In genomic region chr9:35490155-35490909, GRCh38 we compare ENCODE assay signal across 8 cellular contexts. TPM values are rescaled to one million over a fixed set of nuclear protein-coding genes. Genes with fewer than 3 reads are reported as not detected.
A peak's percentile ranks its signal among the peaks of the same experiment; 100 is the strongest.
DNase-seq lines count a peak whose midpoint lies in the region; ATAC-seq and TF ChIP-seq lines count a peak whose summit lies in the region.

No MANE protein-coding gene starts in this region.

- in situ Hi-C loops in transverse colon (cut with MboI; ENCODE audit: low pct_ligation_motif_present in 1 of 4, low pct_unique_long_range_greater_than_20kb in 1 of 4, low sequenced_read_pairs in 3 of 4), result loop anchor here in 1 of 4 donors (10.0 kb wide), 1 partner anchor 64 kb away; no protein-coding TSS in a partner anchor

- TF ChIP-seq EP300 in transverse colon (IDR thresholded peaks at IDR 0.05; ENCODE audit: low read depth), result no peak

- H3K79me2 ChIP-seq in OCI-LY1 (ENCODE audit: insufficient read depth, low read length), result no peaks in the 10 kb centered on the region

- no peaks in the 10 kb centered on the region for H4K20me1 ChIP-seq in OCI-LY1 (ENCODE audit: insufficient read depth, low read length)

- no peaks in the 10 kb centered on the region for H3K9me2 ChIP-seq in OCI-LY1 (ENCODE audit: low read depth, low read length)

- no peak overlapping the region for H3K27ac ChIP-seq in OCI-LY1 (ENCODE audit: low read depth, low read length, poor library complexity, severe bottlenecking)
- no peak overlapping the region for H3K27ac ChIP-seq in effector memory CD4-positive, alpha-beta T cell (ENCODE audit: insufficient read depth, low read length, poor library complexity, severe bottlenecking)
- peak overlapping the region; percentile 89 for H3K27ac ChIP-seq in mesodermal cell (ENCODE audit: low read depth, low read length, severe bottlenecking)
- peak overlapping the region; percentile 89 to 96 (median 91) for H3K27ac ChIP-seq in transverse colon

- no peak for TF ChIP-seq CTCF in OCI-LY1 (IDR thresholded peaks at IDR 0.05; ENCODE audit: low read length)
- TF ChIP-seq CTCF in transverse colon (IDR thresholded peaks at IDR 0.05), result no peak

- H3K27me3 ChIP-seq in OCI-LY1 (ENCODE audit: insufficient read depth, low read length) (no peaks in the 10 kb centered on the region), transverse colon (no peaks in the 10 kb centered on the region)
- H3K27me3 ChIP-seq in effector memory CD4-positive, alpha-beta T cell (replicated peaks; ENCODE audit: control insufficient read depth, insufficient read depth, low read length, poor library complexity, severe bottlenecking), result peaks cover 12% of the 10 kb centered on the region

- DNase-seq in NCI-H2107 treated with DMSO at 0.1 percent for 48 hours (lab: John Stamatoyannopoulos, UW; ENCODE audit: unreplicated experiment), result peak; percentile 42
- DNase-seq in NCI-H2107 (lab: John Stamatoyannopoulos, UW), result no peak
- DNase-seq in effector memory CD4-positive, alpha-beta T cell, result no peak
- DNase-seq in transverse colon, result peak; percentile 8
- no peak for DNase-seq in activated effector memory CD4-positive, alpha-beta T cell treated with anti-CD3 and anti-CD28 coated beads, Interleukin-2, amount 50 U/mL, for 16 hours

- no peak for TF ChIP-seq POLR2A in transverse colon (IDR thresholded peaks at IDR 0.05)

- intact Hi-C loops in transverse colon (cut with DNase I; ENCODE audit: low total_unique reads), result loop anchor here (1.0 kb wide), 1 partner anchor 63 kb away; no protein-coding TSS in a partner anchor

- peak overlapping the region; percentile 67 for H3K4me2 ChIP-seq in OCI-LY1 (ENCODE audit: low read length)

- no peak overlapping the region; the same call in 1 of the 2 replicates for H3K9ac ChIP-seq in OCI-LY1 (ENCODE audit: low read length)

- H3K9me3 ChIP-seq in OCI-LY1 (ENCODE audit: low read length) (no peaks in the 10 kb centered on the region; the same call in 1 of the 2 replicates), mesodermal cell (ENCODE audit: control insufficient read depth, low read length) (peaks cover 5% of the 10 kb centered on the region), transverse colon (no peaks in the 10 kb centered on the region)
- no peaks in the 10 kb centered on the region for H3K9me3 ChIP-seq in effector memory CD4-positive, alpha-beta T cell (ENCODE audit: control insufficient read depth, low read length)

- 1 to 4% methylated on average over 31 to 35 of the region's 44 CpGs for whole genome bisulfite sequencing in mesodermal cell (ENCODE audit: insufficient coverage in 2 of 2), 2 experiments
- 42% methylated on average over 14 to 44 of the region's 44 CpGs for WGBS in transverse colon (ENCODE audit: low coverage in 1 of 2), 2 donors

- no peaks in the 10 kb centered on the region for H3F3A ChIP-seq in OCI-LY1 (ENCODE audit: insufficient read depth, low read length)

- ATAC-seq in GM19351 (IDR thresholded peaks at IDR 0.05; ENCODE audit: unreplicated experiment), result no peak

- H3K4me3 ChIP-seq in OCI-LY1 (ENCODE audit: low read depth, low read length, poor library complexity, severe bottlenecking) (peak overlapping the region; percentile 54), mesodermal cell (ENCODE audit: extremely low read depth, insufficient read depth, low read length, poor library complexity, severe bottlenecking) (peak overlapping the region; percentile 86), transverse colon (peak overlapping the region; percentile 55 to 85 (median 70))
- H3K4me3 ChIP-seq in effector memory CD4-positive, alpha-beta T cell (ENCODE audit: insufficient read depth, low read depth, low read length, poor library complexity, severe bottlenecking), result peak overlapping the region; percentile 69

- H3K4me1 ChIP-seq in OCI-LY1 (ENCODE audit: insufficient read depth, low read length, severe bottlenecking) (no peaks in the 10 kb centered on the region), mesodermal cell (ENCODE audit: control insufficient read depth, insufficient read depth, low read length, poor library complexity, severe bottlenecking) (peaks cover 12% of the 10 kb centered on the region), transverse colon (peaks cover 0 to 19% (median 5%) of the 10 kb centered on the region in 4 donors)
- H3K4me1 ChIP-seq in effector memory CD4-positive, alpha-beta T cell (ENCODE audit: control insufficient read depth, insufficient read depth, low read length, poor library complexity, severe bottlenecking), result peaks cover 5% of the 10 kb centered on the region

- H3K36me3 ChIP-seq in OCI-LY1 (ENCODE audit: insufficient read depth, low read length), result no peaks in the 10 kb centered on the region
- no peaks in the 10 kb centered on the region for H3K36me3 ChIP-seq in effector memory CD4-positive, alpha-beta T cell (ENCODE audit: control insufficient read depth, insufficient read depth, low read length)
- H3K36me3 ChIP-seq in mesodermal cell (ENCODE audit: control insufficient read depth, insufficient read depth, low read length), result peaks cover 9% of the 10 kb centered on the region
- H3K36me3 ChIP-seq in transverse colon, result no peaks in the 10 kb centered on the region

- no peak overlapping the region for H2AFZ ChIP-seq in OCI-LY1 (ENCODE audit: low read length)

RNA-seq across cellular contexts. Expression of gene RUSC2, which starts 0.4 kb away (rescaled TPM):
- 19.5 TPM for polyA plus RNA-seq in mesodermal cell (2013, experiment 1 of 2)
- polyA plus RNA-seq in mesodermal cell (2013, experiment 2 of 2), result 16.2 TPM
- total RNA-seq in transverse colon, result 10 to 100 TPM in 2 of 4 donors, 1 to 10 TPM in 2; 7.0 to 16.8 (median 12.1) TPM

Comparison
In these comparisons a context has a peak if more than half of its experiments do, and no peak if none do; other contexts are left out.
1. DNase-seq: peak in NCI-H2107 treated with DMSO at 0.1 percent for 48 hours (single experiment) and transverse colon (single experiment); none in NCI-H2107 (single experiment), effector memory CD4-positive, alpha-beta T cell (0 of 3) and activated effector memory CD4-positive, alpha-beta T cell treated with anti-CD3 and anti-CD28 coated beads, Interleukin-2, amount 50 U/mL, for 16 hours (single experiment).
2. H3K27ac ChIP-seq: peak in mesodermal cell (single experiment) and transverse colon (4 of 4); none in OCI-LY1 (single experiment) and effector memory CD4-positive, alpha-beta T cell (single experiment).
3. Peak in every context shown above with its lines, with median percentiles within 50 percentile points of each other: H3K4me3 ChIP-seq.